ENCODE assay signal across 8 cellular contexts in the genomic region with DNA sequence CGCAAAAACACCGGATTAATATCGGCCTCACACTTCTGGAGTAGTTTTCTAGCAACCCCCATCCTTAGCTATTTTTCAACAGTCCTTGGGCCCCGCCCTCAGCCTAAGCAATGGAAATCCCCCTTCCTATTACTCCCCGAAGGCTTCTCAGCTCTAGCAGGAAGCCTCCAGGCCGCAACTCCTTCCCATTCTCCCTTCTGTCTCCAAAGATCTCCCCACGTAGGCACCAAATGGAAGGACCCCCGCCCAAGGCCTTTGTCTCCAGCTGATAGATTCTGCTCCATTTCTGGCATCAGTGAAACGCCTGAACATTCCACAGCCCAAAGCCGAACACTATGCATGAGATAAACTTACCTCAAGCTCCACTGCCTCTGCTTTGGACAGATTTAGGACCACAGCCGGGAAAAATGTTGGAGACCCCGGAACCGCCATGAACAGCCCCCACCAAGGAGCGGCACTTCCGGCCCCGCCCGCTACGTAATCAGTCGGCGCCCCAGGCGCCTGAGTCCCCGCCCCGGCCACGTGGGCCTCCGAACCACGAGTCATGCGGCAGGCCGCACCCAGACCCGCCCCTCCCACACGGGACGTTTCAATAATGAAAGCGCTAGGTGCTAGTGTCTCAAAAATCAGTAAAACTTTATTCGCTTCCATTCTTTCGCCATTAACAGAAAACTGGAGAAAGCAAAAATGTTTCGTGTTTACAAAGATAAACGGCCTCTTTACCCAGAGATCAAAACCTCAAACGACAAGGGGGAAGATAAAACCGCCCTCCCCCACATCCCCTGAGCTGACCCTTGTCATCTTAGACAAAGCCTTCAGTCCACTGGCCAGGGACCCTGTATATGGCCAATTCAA. TPM values are rescaled to one million over a fixed set of nuclear protein-coding genes. Genes with fewer than 3 reads are reported as not detected.
A peak's percentile ranks its signal among the peaks of the same experiment; 100 is the strongest.
DNase-seq lines count a peak whose midpoint lies in the region; ATAC-seq and TF ChIP-seq lines count a peak whose summit lies in the region.

A gene (minus strand): TSS at position 468 of the 855 bp plus-strand sequence. CDS start 611 bp downstream, outside the sequence.

- H3K4me3 ChIP-seq in spleen: peak within 1 kb of the TSS; percentile 73 to 88 (median 78)

- ATAC-seq in GM19023 (IDR thresholded peaks at IDR 0.05; ENCODE audit: unreplicated experiment): peak; percentile 96
- peak; percentile 90 for ATAC-seq in HG03196 (IDR thresholded peaks at IDR 0.05; ENCODE audit: unreplicated experiment)

- DNase-seq in AG09319 (ENCODE audit: extremely low read depth, low read depth) (peak; percentile 74), NCI-H226 (peak; percentile 85), caudate nucleus (lab: John Stamatoyannopoulos, UW) (peak; percentile 22 to 94 (median 85)), inferior parietal cortex (ENCODE audit: extremely low spot score) (peak; percentile 92), spleen (peak; percentile 98)
- peak; percentile 89 to 94 (median 93) for DNase-seq in activated CD4-positive, CD25-positive, alpha-beta regulatory T cell (lab: John Stamatoyannopoulos, UW)

- intact Hi-C loops in spleen (cut with DNase I; ENCODE audit: low total_unique reads): loop anchor here (5.0 to 10.0 kb wide), 2 partner anchors 41 to 132 kb away; a partner anchor contains a TSS

- no peak for TF ChIP-seq CTCF in AG09319 (IDR thresholded peaks at IDR 0.05; ENCODE audit: low read depth, low read length)
- TF ChIP-seq CTCF in spleen (IDR thresholded peaks at IDR 0.05 in 8 of 11, conservative IDR thresholded peaks at IDR 0.05 in 3 of 11): peak in 1 of 11 experiments; percentile 15

- H3K27ac ChIP-seq in caudate nucleus (ENCODE audit: low read depth, low read length) (peak within 1 kb of the TSS; percentile 92), spleen (peak within 1 kb of the TSS; percentile 89 to 95 (median 92))

- 0 to 1% (median 1%) methylated on average over 38 of the region's 38 CpGs for WGBS in spleen, 5 donors

- TF ChIP-seq POLR2A in spleen (IDR thresholded peaks at IDR 0.05): peak in 1 of 3 donors; percentile 21

- H3K9me3 ChIP-seq in spleen: no peaks in the 10 kb centered on the region

- H3K4me1 ChIP-seq in spleen: peaks cover 17 to 57% (median 35%) of the 10 kb centered on the region in 6 donors

- no peaks in the 10 kb centered on the region for H3K27me3 ChIP-seq in spleen (replicated peaks in 1 of 7)

- peaks cover 0 to 84% (median 58%) of the 10 kb centered on the region in 6 donors for H3K36me3 ChIP-seq in spleen

RNA-seq across cellular contexts. Expression of the gene that starts here (rescaled TPM):
- total RNA-seq in spleen: 10 to 100 TPM; 27.0 to 45.3 (median 32.5) TPM
- 10 to 100 TPM; 14.0 to 21.0 (median 18.1) TPM for polyA plus RNA-seq in spleen

Comparison
In these comparisons a context has a peak if more than half of its experiments do, and no peak if none do; other contexts are left out.
1. Peak in every context shown above with its lines: DNase-seq, ATAC-seq, H3K4me3 ChIP-seq and H3K27ac ChIP-seq.